In genomic region chr6:72363844-72364740, GRCh38 we compare ENCODE assay signal across 11 cellular contexts.
A peak's percentile ranks its signal among the peaks of the same experiment; 100 is the strongest.
DNase-seq lines count a peak whose midpoint lies in the region; ATAC-seq and TF ChIP-seq lines count a peak whose summit lies in the region.
"Had no signal": no experiment of that assay in that cellular context is flagged by ENCODE, and none has a peak within 500 bp of the region (broad histone marks: within the 10 kb centered on the region; RNA-seq: fewer than 3 reads in every experiment).

No MANE protein-coding gene starts in this region.

- no peaks in the 10 kb centered on the region for H3K36me3 ChIP-seq in RWPE2 (ENCODE audit: low read depth)

- peak overlapping the region; percentile 39 for H3K27ac ChIP-seq in RWPE2 (ENCODE audit: poor library complexity, severe bottlenecking)
- H3K27ac ChIP-seq: parathyroid adenoma had no signal

- no peaks in the 10 kb centered on the region for H3K27me3 ChIP-seq in RWPE2 (ENCODE audit: insufficient read depth, poor library complexity, severe bottlenecking)

- no peaks in the 10 kb centered on the region for H3K9me3 ChIP-seq in RWPE2 (ENCODE audit: severe bottlenecking)

- DNase-seq in EH (ENCODE audit: low read depth) (peak; percentile 98), RWPE2 (ENCODE audit: low spot score) (peak; percentile 87), fibroblast of mammary gland (ENCODE audit: low read depth) (peak; percentile 98), pulmonary artery endothelial cell (ENCODE audit: low read depth, low spot score) (peak; percentile 82), DMS114 treated with DMSO at 0.1 percent for 48 hours (lab: John Stamatoyannopoulos, UW; ENCODE audit: unreplicated experiment) (no peak)
- no peak for DNase-seq in activated T-cell treated with anti-CD3 and anti-CD28 coated beads, Interleukin-2, amount 50 U/mL, for 48 hours
- DNase-seq: activated CD4-positive, alpha-beta memory T cell treated with anti-CD3 and anti-CD28 coated beads for 36 hours; stimulated activated CD8-positive, alpha-beta memory T cell treated with anti-CD3 and anti-CD28 coated beads, Interleukin-4, amount 100 ng/mL, for 48 hours had no signal

- H3K4me1 ChIP-seq in RWPE2 (ENCODE audit: insufficient read depth, poor library complexity, severe bottlenecking), result peaks cover 12% of the 10 kb centered on the region
- H3K4me1 ChIP-seq: parathyroid adenoma had no signal

- TF ChIP-seq CTCF in RWPE2 (IDR thresholded peaks at IDR 0.05; ENCODE audit: poor library complexity, severe bottlenecking), result no peak
- TF ChIP-seq CTCF in fibroblast of mammary gland (conservative IDR thresholded peaks at IDR 0.05; ENCODE audit: control insufficient read depth, insufficient read depth, low read depth, low read length), result no peak

- ATAC-seq in RWPE2 (ENCODE audit: low read depth), result peak; percentile 100
- no peak for ATAC-seq in GM18873 (IDR thresholded peaks at IDR 0.05; ENCODE audit: low FRiP score, unreplicated experiment)
- ATAC-seq in GM18867 (IDR thresholded peaks at IDR 0.05; ENCODE audit: unreplicated experiment), result no peak

- H3K4me3 ChIP-seq in RWPE2 (ENCODE audit: severe bottlenecking), result no peak overlapping the region
- H3K4me3 ChIP-seq in fibroblast of mammary gland (ENCODE audit: control insufficient read depth, low read depth, low read length), result no peak overlapping the region

Comparison
In these comparisons a context has a peak if more than half of its experiments do, and no peak if none do; other contexts are left out.
1. DNase-seq: peak in EH (single experiment), RWPE2 (single experiment), fibroblast of mammary gland (single experiment) and pulmonary artery endothelial cell (single experiment); none in DMS114 treated with DMSO at 0.1 percent for 48 hours (single experiment) and activated T-cell treated with anti-CD3 and anti-CD28 coated beads, Interleukin-2, amount 50 U/mL, for 48 hours (0 of 2).